In genomic region chr22:47163481-47163875, GRCh38 we compare ENCODE assay signal across 24 cellular contexts.
DNase-seq lines count a peak whose midpoint lies in the region; ATAC-seq and TF ChIP-seq lines count a peak whose summit lies in the region.
"Had no signal": no experiment of that assay in that cellular context is flagged by ENCODE, and none has a peak within 500 bp of the region (broad histone marks: within the 10 kb centered on the region; RNA-seq: fewer than 3 reads in every experiment).

No MANE protein-coding gene starts in this region.

- intact Hi-C loops in lower lobe of right lung (cut with DNase I): no loop called here
- intact Hi-C loops in transverse colon (cut with DNase I; ENCODE audit: low total_unique reads): no loop called here

- no peaks in the 10 kb centered on the region for H3K9me3 ChIP-seq in WERI-Rb-1 (ENCODE audit: severe bottlenecking)
- no peaks in the 10 kb centered on the region for H3K9me3 ChIP-seq in lower lobe of right lung
- H3K9me3 ChIP-seq in transverse colon: no peaks in the 10 kb centered on the region
- no peaks in the 10 kb centered on the region for H3K9me3 ChIP-seq in gastroesophageal sphincter
- H3K9me3 ChIP-seq: adrenal gland, body of pancreas, prostate gland had no signal

- no peak for TF ChIP-seq EP300 in transverse colon (IDR thresholded peaks at IDR 0.05; ENCODE audit: low read depth)
- TF ChIP-seq EP300 in gastroesophageal sphincter (IDR thresholded peaks at IDR 0.05): no peak

- no peak overlapping the region for H3K4me3 Mint-ChIP-seq in activated CD8-positive, alpha-beta memory T cell treated with anti-CD3 and anti-CD28 coated beads, Interleukin-2, amount 10 ng/mL, durations not matched to agents 7 days and 5 days
- H3K4me3 Mint-ChIP-seq: CD4-positive, alpha-beta T cell; HFFc6; neural progenitor cell; stimulated activated memory B cell treated with anti-CD40 and anti-IgM and Interleukin-4, amounts not matched to agents 10 μg/mL and 1 μg/mL and 100 μg/mL, for 72 hours; T-helper 2 cell treated with Interferon-gamma antibody and Interleukin-4, amounts not matched to agents 5 μg/mL and 100 μg/mL, for 36 hours had no signal

- no peaks in the 10 kb centered on the region for H3K27me3 ChIP-seq in WERI-Rb-1 (ENCODE audit: insufficient read depth, low read depth, severe bottlenecking)
- H3K27me3 ChIP-seq in lower lobe of right lung (ENCODE audit: low read depth): no peaks in the 10 kb centered on the region
- H3K27me3 ChIP-seq in transverse colon: no peaks in the 10 kb centered on the region
- H3K27me3 ChIP-seq in gastroesophageal sphincter: no peaks in the 10 kb centered on the region
- H3K27me3 ChIP-seq: adrenal gland, body of pancreas, neural progenitor cell had no signal

- WGBS in transverse colon (ENCODE audit: low coverage in 1 of 2), 2 donors: 96 to 100% methylated on average over 4 to 11 of the region's 11 CpGs
- WGBS in gastroesophageal sphincter (ENCODE audit: low coverage in 1 of 2), 2 donors: 93 to 96% methylated on average over 3 to 4 of the region's 11 CpGs

- H3K9me3 Mint-ChIP-seq in activated CD8-positive, alpha-beta memory T cell treated with anti-CD3 and anti-CD28 coated beads, Interleukin-2, amount 10 ng/mL, durations not matched to agents 7 days and 5 days (ENCODE audit: low read depth): no peaks in the 10 kb centered on the region
- H3K9me3 Mint-ChIP-seq: CD4-positive, alpha-beta T cell; HFFc6; stimulated activated memory B cell treated with anti-CD40 and anti-IgM and Interleukin-4, amounts not matched to agents 10 μg/mL and 1 μg/mL and 100 μg/mL, for 72 hours; T-helper 2 cell treated with Interferon-gamma antibody and Interleukin-4, amounts not matched to agents 5 μg/mL and 100 μg/mL, for 36 hours had no signal

- H3K27ac Mint-ChIP-seq in activated CD8-positive, alpha-beta memory T cell treated with anti-CD3 and anti-CD28 coated beads, Interleukin-2, amount 10 ng/mL, durations not matched to agents 7 days and 5 days: peak overlapping the region; percentile 9
- H3K27ac Mint-ChIP-seq: CD4-positive, alpha-beta T cell; HFFc6; neural progenitor cell; stimulated activated memory B cell treated with anti-CD40 and anti-IgM and Interleukin-4, amounts not matched to agents 10 μg/mL and 1 μg/mL and 100 μg/mL, for 72 hours; T-helper 2 cell treated with Interferon-gamma antibody and Interleukin-4, amounts not matched to agents 5 μg/mL and 100 μg/mL, for 36 hours had no signal

- no peak for DNase-seq in activated CD8-positive, alpha-beta memory T cell treated with anti-CD3 and anti-CD28 coated beads, Interleukin-2, amount 10 ng/mL, durations not matched to agents 7 days and 5 days
- no peak for DNase-seq in activated CD8-positive, alpha-beta memory T cell treated with anti-CD3 and anti-CD28 coated beads, Interleukin-2, amount 50 U/mL, for 48 hours
- DNase-seq in WERI-Rb-1 (peak; percentile 3), lower lobe of right lung (peak; percentile 28), transverse colon (peak; percentile 3), GF-D8 (lab: John Stamatoyannopoulos, UW) (no peak), Kasumi-1 (lab: John Stamatoyannopoulos, UW) (no peak)
- DNase-seq: activated naive CD4-positive, alpha-beta T cell treated with Interleukin-2 at 50 U/mL for 16 hours; DND-41; foreskin melanocyte; GM23248; HFFc6; mesenchymal stem cell; NCI-H2107; PC-9; substantia nigra had no signal

- H3K27me3 Mint-ChIP-seq in activated CD8-positive, alpha-beta memory T cell treated with anti-CD3 and anti-CD28 coated beads, Interleukin-2, amount 10 ng/mL, durations not matched to agents 7 days and 5 days: no peaks in the 10 kb centered on the region
- H3K27me3 Mint-ChIP-seq: CD4-positive, alpha-beta T cell; stimulated activated memory B cell treated with anti-CD40 and anti-IgM and Interleukin-4, amounts not matched to agents 10 μg/mL and 1 μg/mL and 100 μg/mL, for 72 hours had no signal

- CTCF ChIA-PET in activated CD8-positive, alpha-beta memory T cell treated with anti-CD3 and anti-CD28 coated beads, Interleukin-2, amount 10 ng/mL, durations not matched to agents 7 days and 5 days (lab: Charles Lee): no interaction called here

- ATAC-seq in activated CD8-positive, alpha-beta memory T cell treated with anti-CD3 and anti-CD28 coated beads, Interleukin-2, amount 10 ng/mL, durations not matched to agents 7 days and 5 days: no peak
- ATAC-seq in lower lobe of right lung (no peak), gastroesophageal sphincter (no peak)
- ATAC-seq: body of pancreas; stimulated activated memory B cell treated with anti-CD40 and anti-IgM and Interleukin-4, amounts not matched to agents 10 μg/mL and 1 μg/mL and 100 μg/mL, for 72 hours had no signal

- H3K4me1 Mint-ChIP-seq in activated CD8-positive, alpha-beta memory T cell treated with anti-CD3 and anti-CD28 coated beads, Interleukin-2, amount 10 ng/mL, durations not matched to agents 7 days and 5 days: no peaks in the 10 kb centered on the region

- TF ChIP-seq POLR2A in transverse colon (IDR thresholded peaks at IDR 0.05) (no peak), gastroesophageal sphincter (IDR thresholded peaks at IDR 0.05) (no peak)

- TF ChIP-seq CTCF in WERI-Rb-1 (IDR thresholded peaks at IDR 0.05; ENCODE audit: low read depth, low read length): no peak
- no peak for TF ChIP-seq CTCF in lower lobe of right lung (IDR thresholded peaks at IDR 0.05)
- no peak for TF ChIP-seq CTCF in transverse colon (IDR thresholded peaks at IDR 0.05)
- TF ChIP-seq CTCF in gastroesophageal sphincter (IDR thresholded peaks at IDR 0.05): no peak

- H3K27ac ChIP-seq in WERI-Rb-1: no peak overlapping the region
- H3K27ac ChIP-seq in lower lobe of right lung: no peak overlapping the region
- H3K27ac ChIP-seq in transverse colon: no peak overlapping the region
- H3K27ac ChIP-seq in gastroesophageal sphincter: no peak overlapping the region
- H3K27ac ChIP-seq: body of pancreas, GM23248, neural progenitor cell, PC-9, prostate gland had no signal

- H3K36me3 Mint-ChIP-seq in activated CD8-positive, alpha-beta memory T cell treated with anti-CD3 and anti-CD28 coated beads, Interleukin-2, amount 10 ng/mL, durations not matched to agents 7 days and 5 days: no peaks in the 10 kb centered on the region

- H3K36me3 ChIP-seq in WERI-Rb-1 (no peaks in the 10 kb centered on the region), lower lobe of right lung (peaks cover 3% of the 10 kb centered on the region), transverse colon (no peaks in the 10 kb centered on the region), gastroesophageal sphincter (peaks cover 0 to 13% of the 10 kb centered on the region in 2 donors)
- H3K36me3 ChIP-seq: adrenal gland, neural progenitor cell, prostate gland had no signal

- in situ Hi-C loops in transverse colon (cut with MboI; ENCODE audit: low pct_ligation_motif_present in 1 of 4, low pct_unique_long_range_greater_than_20kb in 1 of 4, low sequenced_read_pairs in 3 of 4): no loop called here

- no peaks in the 10 kb centered on the region for H3K4me1 ChIP-seq in lower lobe of right lung
- no peaks in the 10 kb centered on the region for H3K4me1 ChIP-seq in transverse colon
- H3K4me1 ChIP-seq in gastroesophageal sphincter: peaks cover 0 to 3% (median 0%) of the 10 kb centered on the region in 3 donors
- H3K4me1 ChIP-seq: adrenal gland, body of pancreas, neural progenitor cell, prostate gland had no signal

- H3K4me3 ChIP-seq in WERI-Rb-1 (ENCODE audit: low read depth, low read length) (no peak overlapping the region), lower lobe of right lung (no peak overlapping the region), transverse colon (no peak overlapping the region), gastroesophageal sphincter (no peak overlapping the region)
- H3K4me3 ChIP-seq: adrenal gland, body of pancreas, GM23248, neural progenitor cell, PC-9, prostate gland had no signal

Comparison
In these comparisons a context has a peak if more than half of its experiments do, and no peak if none do; other contexts are left out.
1. DNase-seq: peak in WERI-Rb-1 (single experiment), lower lobe of right lung (single experiment) and transverse colon (single experiment); none in activated CD8-positive, alpha-beta memory T cell treated with anti-CD3 and anti-CD28 coated beads, Interleukin-2, amount 10 ng/mL, durations not matched to agents 7 days and 5 days (single experiment), activated CD8-positive, alpha-beta memory T cell treated with anti-CD3 and anti-CD28 coated beads, Interleukin-2, amount 50 U/mL, for 48 hours (single experiment), GF-D8 (single experiment) and Kasumi-1 (0 of 2).